ENCODE assay signal across 1 cellular context in genomic region chr16:70724146-70725023, GRCh38.
TF ChIP-seq lines count a peak whose summit lies in the region.

No MANE protein-coding gene starts in this region.

TF ChIP-seq in HepG2, 621 proteins besides CTCF, POLR2A, EP300 and RAD21 (continued from another document and continues in another):
- TF ChIP-seq, protein P1, sequence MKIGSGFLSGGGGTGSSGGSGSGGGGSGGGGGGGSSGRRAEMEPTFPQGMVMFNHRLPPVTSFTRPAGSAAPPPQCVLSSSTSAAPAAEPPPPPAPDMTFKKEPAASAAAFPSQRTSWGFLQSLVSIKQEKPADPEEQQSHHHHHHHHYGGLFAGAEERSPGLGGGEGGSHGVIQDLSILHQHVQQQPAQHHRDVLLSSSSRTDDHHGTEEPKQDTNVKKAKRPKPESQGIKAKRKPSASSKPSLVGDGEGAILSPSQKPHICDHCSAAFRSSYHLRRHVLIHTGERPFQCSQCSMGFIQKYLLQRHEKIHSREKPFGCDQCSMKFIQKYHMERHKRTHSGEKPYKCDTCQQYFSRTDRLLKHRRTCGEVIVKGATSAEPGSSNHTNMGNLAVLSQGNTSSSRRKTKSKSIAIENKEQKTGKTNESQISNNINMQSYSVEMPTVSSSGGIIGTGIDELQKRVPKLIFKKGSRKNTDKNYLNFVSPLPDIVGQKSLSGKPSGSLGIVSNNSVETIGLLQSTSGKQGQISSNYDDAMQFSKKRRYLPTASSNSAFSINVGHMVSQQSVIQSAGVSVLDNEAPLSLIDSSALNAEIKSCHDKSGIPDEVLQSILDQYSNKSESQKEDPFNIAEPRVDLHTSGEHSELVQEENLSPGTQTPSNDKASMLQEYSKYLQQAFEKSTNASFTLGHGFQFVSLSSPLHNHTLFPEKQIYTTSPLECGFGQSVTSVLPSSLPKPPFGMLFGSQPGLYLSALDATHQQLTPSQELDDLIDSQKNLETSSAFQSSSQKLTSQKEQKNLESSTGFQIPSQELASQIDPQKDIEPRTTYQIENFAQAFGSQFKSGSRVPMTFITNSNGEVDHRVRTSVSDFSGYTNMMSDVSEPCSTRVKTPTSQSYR (CRISPR knock-in tag; IDR thresholded peaks at IDR 0.05; ENCODE audit: borderline replicate concordance) = peak; percentile 72
- TF ChIP-seq AKAP8 (CRISPR knock-in tag; IDR thresholded peaks at IDR 0.05) = no peak; the same call in 1 of the 2 replicates
- TF ChIP-seq ZBTB20 (CRISPR knock-in tag; IDR thresholded peaks at IDR 0.05; ENCODE audit: borderline replicate concordance, low read depth) = no peak; the same call in none of the 2 replicates
- no peak for TF ChIP-seq GPBP1L1 (CRISPR knock-in tag; IDR thresholded peaks at IDR 0.05)
- peak; percentile 91 for TF ChIP-seq ZNF687 (CRISPR knock-in tag; IDR thresholded peaks at IDR 0.05)
- TF ChIP-seq ZNF850 (CRISPR knock-in tag; conservative IDR thresholded peaks at IDR 0.05) = no peak
- TF ChIP-seq MTF2 (CRISPR knock-in tag; IDR thresholded peaks at IDR 0.05; ENCODE audit: borderline replicate concordance) = no peak
- TF ChIP-seq SRSF1 (optimal IDR thresholded peaks at IDR 0.05; ENCODE audit: low read depth, low read length) = peak; percentile 22
- TF ChIP-seq HMGA1 (CRISPR knock-in tag; conservative IDR thresholded peaks at IDR 0.05) = no peak
- 0 out of 2 replicates have a peak, but pooled peaks have one; percentile 10 for TF ChIP-seq FOXP4 (CRISPR knock-in tag; IDR thresholded peaks at IDR 0.05)
- TF ChIP-seq ZEB1 (IDR thresholded peaks at IDR 0.05; ENCODE audit: insufficient replicate concordance, low read depth) = peak; percentile 28
- no peak for TF ChIP-seq NFYC (CRISPR knock-in tag; IDR thresholded peaks at IDR 0.05)
- TF ChIP-seq BRCA1 (CRISPR knock-in tag; IDR thresholded peaks at IDR 0.05) = no peak
- no peak for TF ChIP-seq ZNF180 (CRISPR knock-in tag; IDR thresholded peaks at IDR 0.05; ENCODE audit: borderline replicate concordance, low read depth)
- TF ChIP-seq CREM (IDR thresholded peaks at IDR 0.05) = peak; percentile 61; the same call in 1 of the 2 replicates
- no peak for TF ChIP-seq CREM (CRISPR knock-in tag; IDR thresholded peaks at IDR 0.05)
- TF ChIP-seq ZNF251 (CRISPR knock-in tag; IDR thresholded peaks at IDR 0.05) = peak; percentile 22; the same call in 1 of the 2 replicates
- TF ChIP-seq RXRA (CRISPR knock-in tag; IDR thresholded peaks at IDR 0.05) = peak; percentile 74
- TF ChIP-seq, protein P2, sequence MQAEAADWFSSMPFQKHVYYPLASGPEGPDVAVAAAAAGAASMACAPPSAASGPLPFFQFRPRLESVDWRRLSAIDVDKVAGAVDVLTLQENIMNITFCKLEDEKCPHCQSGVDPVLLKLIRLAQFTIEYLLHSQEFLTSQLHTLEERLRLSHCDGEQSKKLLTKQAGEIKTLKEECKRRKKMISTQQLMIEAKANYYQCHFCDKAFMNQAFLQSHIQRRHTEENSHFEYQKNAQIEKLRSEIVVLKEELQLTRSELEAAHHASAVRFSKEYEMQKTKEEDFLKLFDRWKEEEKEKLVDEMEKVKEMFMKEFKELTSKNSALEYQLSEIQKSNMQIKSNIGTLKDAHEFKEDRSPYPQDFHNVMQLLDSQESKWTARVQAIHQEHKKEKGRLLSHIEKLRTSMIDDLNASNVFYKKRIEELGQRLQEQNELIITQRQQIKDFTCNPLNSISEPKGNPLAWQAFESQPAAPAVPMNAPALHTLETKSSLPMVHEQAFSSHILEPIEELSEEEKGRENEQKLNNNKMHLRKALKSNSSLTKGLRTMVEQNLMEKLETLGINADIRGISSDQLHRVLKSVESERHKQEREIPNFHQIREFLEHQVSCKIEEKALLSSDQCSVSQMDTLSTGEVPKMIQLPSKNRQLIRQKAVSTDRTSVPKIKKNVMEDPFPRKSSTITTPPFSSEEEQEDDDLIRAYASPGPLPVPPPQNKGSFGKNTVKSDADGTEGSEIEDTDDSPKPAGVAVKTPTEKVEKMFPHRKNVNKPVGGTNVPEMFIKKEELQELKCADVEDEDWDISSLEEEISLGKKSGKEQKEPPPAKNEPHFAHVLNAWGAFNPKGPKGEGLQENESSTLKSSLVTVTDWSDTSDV (CRISPR knock-in tag; IDR thresholded peaks at IDR 0.05) = no peak
- no peak for TF ChIP-seq TCF7L2 (IDR thresholded peaks at IDR 0.05; ENCODE audit: low read depth, low read length)
- TF ChIP-seq, protein P3, sequence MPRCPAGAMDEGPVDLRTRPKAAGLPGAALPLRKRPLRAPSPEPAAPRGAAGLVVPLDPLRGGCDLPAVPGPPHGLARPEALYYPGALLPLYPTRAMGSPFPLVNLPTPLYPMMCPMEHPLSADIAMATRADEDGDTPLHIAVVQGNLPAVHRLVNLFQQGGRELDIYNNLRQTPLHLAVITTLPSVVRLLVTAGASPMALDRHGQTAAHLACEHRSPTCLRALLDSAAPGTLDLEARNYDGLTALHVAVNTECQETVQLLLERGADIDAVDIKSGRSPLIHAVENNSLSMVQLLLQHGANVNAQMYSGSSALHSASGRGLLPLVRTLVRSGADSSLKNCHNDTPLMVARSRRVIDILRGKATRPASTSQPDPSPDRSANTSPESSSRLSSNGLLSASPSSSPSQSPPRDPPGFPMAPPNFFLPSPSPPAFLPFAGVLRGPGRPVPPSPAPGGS (CRISPR knock-in tag; IDR thresholded peaks at IDR 0.05) = no peak
- peak; percentile 44 for TF ChIP-seq SSRP1 (CRISPR knock-in tag; IDR thresholded peaks at IDR 0.05)
- TF ChIP-seq MXD3 (CRISPR knock-in tag; IDR thresholded peaks at IDR 0.05) = peak; percentile 48; the same call in 1 of the 2 replicates
- no peak for TF ChIP-seq ZNF772 (CRISPR knock-in tag; IDR thresholded peaks at IDR 0.05)
- no peak for TF ChIP-seq NKX3-1 (CRISPR knock-in tag; IDR thresholded peaks at IDR 0.05)
- TF ChIP-seq MXI1 (IDR thresholded peaks at IDR 0.05; ENCODE audit: borderline replicate concordance, low read depth, low read length) = no peak; the same call in 2 of the 3 replicates
- TF ChIP-seq ZNF746 (CRISPR knock-in tag; IDR thresholded peaks at IDR 0.05) = peak; percentile 85; the same call in 1 of the 2 replicates
- peak; percentile 44; the same call in 1 of the 2 replicates for TF ChIP-seq ZNF451 (CRISPR knock-in tag; IDR thresholded peaks at IDR 0.05)
- TF ChIP-seq HOXA5 (CRISPR knock-in tag; IDR thresholded peaks at IDR 0.05) = peak; percentile 68
- no peak; the same call in 1 of the 2 replicates for TF ChIP-seq FOXK1 (CRISPR knock-in tag; IDR thresholded peaks at IDR 0.05; ENCODE audit: borderline replicate concordance, low read depth)
- TF ChIP-seq ZNF782 (CRISPR knock-in tag; IDR thresholded peaks at IDR 0.05; ENCODE audit: borderline replicate concordance) = peak; percentile 20; the same call in 1 of the 2 replicates
- TF ChIP-seq YY1 (IDR thresholded peaks at IDR 0.05; ENCODE audit: insufficient read depth, insufficient replicate concordance, low read depth, low read length) = peak; percentile 33
- TF ChIP-seq MED8 (CRISPR knock-in tag; IDR thresholded peaks at IDR 0.05; ENCODE audit: insufficient replicate concordance) = peak; percentile 44
- peak; percentile 39; the same call in 1 of the 2 replicates for TF ChIP-seq ZNF670 (CRISPR knock-in tag; IDR thresholded peaks at IDR 0.05; ENCODE audit: borderline replicate concordance)
- no peak for TF ChIP-seq FOXM1 (CRISPR knock-in tag; IDR thresholded peaks at IDR 0.05)
- peak; percentile 11 for TF ChIP-seq TBL1XR1 (IDR thresholded peaks at IDR 0.05; ENCODE audit: borderline replicate concordance, low read length, partially characterized antibody)
- TF ChIP-seq SKIL (CRISPR knock-in tag; IDR thresholded peaks at IDR 0.05; ENCODE audit: borderline replicate concordance) = peak; percentile 43
- 0 out of 2 replicates have a peak, but pooled peaks have one; percentile 71 for TF ChIP-seq SAFB2 (CRISPR knock-in tag; IDR thresholded peaks at IDR 0.05; ENCODE audit: borderline replicate concordance, low read depth)
- no peak for TF ChIP-seq EHMT2 (IDR thresholded peaks at IDR 0.05; ENCODE audit: borderline replicate concordance, low read depth, low read length)
- 0 out of 2 replicates have a peak, but pooled peaks have one; percentile 15 for TF ChIP-seq IKZF5 (CRISPR knock-in tag; IDR thresholded peaks at IDR 0.05)
- TF ChIP-seq HCFC1 (IDR thresholded peaks at IDR 0.05; ENCODE audit: low read depth, low read length) = peak; percentile 18; the same call in 1 of the 2 replicates
